ENCODE assay signal across 8 cellular contexts in genomic region chr13:98577823-98578285, GRCh38. TPM values are rescaled to one million over a fixed set of nuclear protein-coding genes. Genes with fewer than 3 reads are reported as not detected.
DNase-seq lines count a peak whose midpoint lies in the region; ATAC-seq, FAIRE-seq and TF ChIP-seq lines count a peak whose summit lies in the region.

No MANE protein-coding gene starts in this region.

- H3K27ac ChIP-seq in CD4-positive, alpha-beta memory T cell (ENCODE audit: low read depth, low read length), result peak overlapping the region; percentile 63
- H3K27ac ChIP-seq in OCI-LY3 (ENCODE audit: low read length), result peak overlapping the region; percentile 16
- peak overlapping the region; percentile 95 for H3K27ac ChIP-seq in endothelial cell of umbilical vein (ENCODE audit: insufficient read depth, low read depth, low read length)

- H4K20me1 ChIP-seq in OCI-LY3 (ENCODE audit: insufficient read depth, low read length) (peaks cover 31% of the 10 kb centered on the region), endothelial cell of umbilical vein (replicated peaks; ENCODE audit: control insufficient read depth, extremely low read depth, insufficient read depth, low read length) (no peaks in the 10 kb centered on the region)

- peak overlapping the region; percentile 83 for H3K9ac ChIP-seq in OCI-LY3 (ENCODE audit: low read length)
- H3K9ac ChIP-seq in endothelial cell of umbilical vein (replicated peaks; ENCODE audit: extremely low read depth, insufficient read depth, low read length), result peak overlapping the region; percentile 94

- no peaks in the 10 kb centered on the region for H3K9me3 Mint-ChIP-seq in CD4-positive, alpha-beta memory T cell
- no peaks in the 10 kb centered on the region for H3K9me3 Mint-ChIP-seq in neural crest cell

- peaks cover 27% of the 10 kb centered on the region for H3K4me1 ChIP-seq in CD4-positive, alpha-beta memory T cell (ENCODE audit: insufficient read depth, low read length)
- H3K4me1 ChIP-seq in OCI-LY3 (ENCODE audit: low read length), result peaks cover 43% of the 10 kb centered on the region
- H3K4me1 ChIP-seq in endothelial cell of umbilical vein (ENCODE audit: control insufficient read depth, extremely low read depth, insufficient read depth, low read length), result peaks cover 15% of the 10 kb centered on the region

- H3K36me3 ChIP-seq in CD4-positive, alpha-beta memory T cell (ENCODE audit: insufficient read depth, low read length), result no peaks in the 10 kb centered on the region
- no peaks in the 10 kb centered on the region for H3K36me3 ChIP-seq in OCI-LY3 (replicated peaks; ENCODE audit: low read depth, low read length)
- H3K36me3 ChIP-seq in endothelial cell of umbilical vein (ENCODE audit: control insufficient read depth in 2 of 2, extremely low read depth in 1 of 2, insufficient read depth in 2 of 2, low read length in 2 of 2), result no peaks in the 10 kb centered on the region

- CTCF ChIA-PET in CD4-positive, alpha-beta memory T cell (lab: Charles Lee; ENCODE audit: partially characterized antibody), result interaction anchor here (1.0 kb wide), 1 partner anchor 75 kb away, joined by 3 read pairs; no protein-coding TSS in a partner anchor
- CTCF ChIA-PET in endothelial cell of umbilical vein (lab: Charles Lee), result interaction anchor here (0.9 to 1.8 kb wide), 6 partner anchors 9 to 132 kb away, joined by 3 to 15 read pairs (median 8); no protein-coding TSS in a partner anchor

- H3K4me2 ChIP-seq in OCI-LY3 (ENCODE audit: low read length) (peak overlapping the region; percentile 97), endothelial cell of umbilical vein (ENCODE audit: insufficient read depth, low read length) (peak overlapping the region; percentile 85)

- POLR2A ChIA-PET in CD4-positive, alpha-beta memory T cell (lab: Charles Lee; ENCODE audit: partially characterized antibody), result interaction anchor here (0.8 to 4.8 kb wide), 13 partner anchors 9 to 133 kb away, joined by 3 to 87 read pairs (median 5); no protein-coding TSS in a partner anchor
- POLR2A ChIA-PET in endothelial cell of umbilical vein (lab: Charles Lee), result interaction anchor here (0.9 kb wide), 3 partner anchors 10 to 127 kb away, joined by 3 to 5 read pairs (median 4); no protein-coding TSS in a partner anchor

- H2AFZ ChIP-seq in OCI-LY3 (ENCODE audit: low read depth, low read length) (no peak overlapping the region), endothelial cell of umbilical vein (ENCODE audit: low read depth, low read length) (peak overlapping the region; percentile 46)

- H3K36me3 Mint-ChIP-seq in CD4-positive, alpha-beta memory T cell, result peaks cover 0 to 10% of the 10 kb centered on the region in 2 donors
- H3K36me3 Mint-ChIP-seq in neural crest cell (ENCODE audit: low read depth), result no peaks in the 10 kb centered on the region

- H3K9me1 ChIP-seq in endothelial cell of umbilical vein (replicated peaks; ENCODE audit: control insufficient read depth, extremely low read depth, insufficient read depth, low read length), result no peaks in the 10 kb centered on the region

- FAIRE-seq in endothelial cell of umbilical vein (lab: Jason Lieb, UNC), result no peak

- peaks cover 15 to 35% (median 26%) of the 10 kb centered on the region in 4 donors for H3K4me1 Mint-ChIP-seq in CD4-positive, alpha-beta memory T cell
- H3K4me1 Mint-ChIP-seq in neural crest cell, result peaks cover 78% of the 10 kb centered on the region

- H3K4me3 ChIP-seq in CD4-positive, alpha-beta memory T cell (ENCODE audit: low read length in 2 of 2), result no peak overlapping the region
- peak overlapping the region; percentile 91 for H3K4me3 ChIP-seq in OCI-LY3 (ENCODE audit: low read length)
- H3K4me3 ChIP-seq in endothelial cell of umbilical vein (replicated peaks in 1 of 3; ENCODE audit: insufficient read depth in 1 of 3, low read depth in 1 of 3, low read length in 3 of 3), result peak overlapping the region; percentile 34 to 84 (median 72)

- intact Hi-C loops in CD4-positive, alpha-beta memory T cell (cut with micrococcal nuclease), result loop anchor here (10.0 kb wide), 1 partner anchor 1143 kb away; the partner anchor contains the start of gene RAP2A
- intact Hi-C loops in endothelial cell of umbilical vein (cut with micrococcal nuclease), result loop anchor here (1.0 to 5.0 kb wide), 2 partner anchors 74 to 102 kb away; no protein-coding TSS in a partner anchor

- H3K27me3 ChIP-seq in CD4-positive, alpha-beta memory T cell (ENCODE audit: insufficient read depth, low read length), result no peaks in the 10 kb centered on the region
- H3K27me3 ChIP-seq in OCI-LY3 (ENCODE audit: low read depth, low read length), result no peaks in the 10 kb centered on the region
- no peaks in the 10 kb centered on the region for H3K27me3 ChIP-seq in endothelial cell of umbilical vein (ENCODE audit: control insufficient read depth in 2 of 2, insufficient read depth in 2 of 2, low read length in 2 of 2)

- dilution Hi-C loops in endothelial cell of umbilical vein (cut with MboI; ENCODE audit: extremely low pct_ligation_motif_present, low sequenced_read_pairs), result no loop called here

- no peaks in the 10 kb centered on the region for H3K27me3 Mint-ChIP-seq in CD4-positive, alpha-beta memory T cell
- H3K27me3 Mint-ChIP-seq in neural crest cell (ENCODE audit: low read depth), result no peaks in the 10 kb centered on the region

- peak overlapping the region; percentile 61 to 83 (median 79) for H3K4me3 Mint-ChIP-seq in CD4-positive, alpha-beta memory T cell
- peak overlapping the region; percentile 89 for H3K4me3 Mint-ChIP-seq in neural crest cell

- TSS peak; percentile 47 for BruUV-seq in endothelial cell of umbilical vein (replicated peaks; lab: Mats Ljungman, UMichigan)

- TF ChIP-seq CTCF in OCI-LY3 (IDR thresholded peaks at IDR 0.05; ENCODE audit: low read depth, low read length), result no peak
- TF ChIP-seq CTCF in endothelial cell of umbilical vein (IDR thresholded peaks at IDR 0.05; ENCODE audit: extremely low read depth in 1 of 2, insufficient read depth in 1 of 2, low read depth in 1 of 2, low read length in 2 of 2), result no peak
- TF ChIP-seq CTCF in neural crest cell (conservative IDR thresholded peaks at IDR 0.05), result no peak

- H3K79me2 ChIP-seq in OCI-LY3 (ENCODE audit: low read length) (peaks cover 43% of the 10 kb centered on the region), endothelial cell of umbilical vein (ENCODE audit: control insufficient read depth, insufficient read depth, low read length) (peaks cover 37% of the 10 kb centered on the region)

- no peaks in the 10 kb centered on the region for H3K9me3 ChIP-seq in CD4-positive, alpha-beta memory T cell (ENCODE audit: control insufficient read depth in 1 of 2, low read length in 2 of 2)
- H3K9me3 ChIP-seq in OCI-LY3 (ENCODE audit: insufficient read depth, low read length) (no peaks in the 10 kb centered on the region), endothelial cell of umbilical vein (replicated peaks; ENCODE audit: control insufficient read depth, insufficient read depth, low read length) (no peaks in the 10 kb centered on the region)

- peak overlapping the region; percentile 87 to 97 (median 93) for H3K27ac Mint-ChIP-seq in CD4-positive, alpha-beta memory T cell
- peak overlapping the region; percentile 96 for H3K27ac Mint-ChIP-seq in neural crest cell (ENCODE audit: unreplicated experiment)

- no peak for ATAC-seq in HG02885 (IDR thresholded peaks at IDR 0.05; ENCODE audit: poor library complexity, unreplicated experiment)
- no peak for ATAC-seq in HG02588 (IDR thresholded peaks at IDR 0.05; ENCODE audit: unreplicated experiment)
- ATAC-seq in GM18511 (IDR thresholded peaks at IDR 0.05; ENCODE audit: unreplicated experiment), result no peak

- no peak for DNase-seq in CD4-positive, alpha-beta memory T cell
- DNase-seq in endothelial cell of umbilical vein (ENCODE audit: low read depth, low spot score) (no peak), neural crest cell (ENCODE audit: low read depth, low spot score) (no peak)
- no peak for DNase-seq in activated CD4-positive, alpha-beta T cell treated with anti-CD3 and anti-CD28 coated beads for 4 hours

- TF ChIP-seq POLR2A in endothelial cell of umbilical vein (IDR thresholded peaks at IDR 0.05; ENCODE audit: low read depth, low read length), result no peak

TF ChIP-seq in endothelial cell of umbilical vein, 7 proteins besides CTCF, POLR2A, EP300 and RAD21:
- no peak for TF ChIP-seq POLR2AphosphoS5 (IDR thresholded peaks at IDR 0.05; ENCODE audit: insufficient read depth, low read depth, low read length)
TF ChIP-seq in endothelial cell of umbilical vein: peak in this region for 0.

RNA-seq across cellular contexts. Expression of gene STK24, which starts 0.9 kb away (rescaled TPM):
- 100 to 1,000 TPM; 146 to 147 TPM for total RNA-seq in CD4-positive, alpha-beta memory T cell
- polyA plus RNA-seq in CD4-positive, alpha-beta memory T cell, result 10 to 100 TPM; 24.2 to 89.4 TPM
- 99.4 and 100 TPM in 2 replicates for total RNA-seq in endothelial cell of umbilical vein
- polyA plus RNA-seq in endothelial cell of umbilical vein, result 34.0 and 43.3 TPM in 2 replicates
- polyA plus RNA-seq in endothelial cell of umbilical vein (2011; cell fraction: cytosol; rRNA removed), result 49.0 and 53.9 TPM in 2 replicates
- 68.3 and 79.6 TPM in 2 replicates for polyA plus RNA-seq in endothelial cell of umbilical vein (2011; cell fraction: nucleus; rRNA removed)
- 82.8 and 89.3 TPM in 2 replicates for polyA plus RNA-seq in endothelial cell of umbilical vein (2012)
- 31.4 and 32.5 TPM in 2 replicates for polyA minus RNA-seq in endothelial cell of umbilical vein
- polyA minus RNA-seq in endothelial cell of umbilical vein (2011; cell fraction: cytosol; rRNA and poly(A)+ RNA removed), result 23.5 TPM
- 48.1 and 61.2 TPM in 2 replicates for polyA minus RNA-seq in endothelial cell of umbilical vein (2011; cell fraction: nucleus; rRNA and poly(A)+ RNA removed)
- total RNA-seq in neural crest cell, result 113 and 114 TPM in 2 replicates

Comparison
In these comparisons a context has a peak if more than half of its experiments do, and no peak if none do; other contexts are left out.
1. H3K27ac ChIP-seq: peak in every context shown above with its lines; median percentile 95 in endothelial cell of umbilical vein; 63 in CD4-positive, alpha-beta memory T cell; 16 in OCI-LY3.
2. H3K4me3 ChIP-seq: peak in OCI-LY3 (single experiment) and endothelial cell of umbilical vein (3 of 3); none in CD4-positive, alpha-beta memory T cell (0 of 2).